ENCODE assay signal across 1 cellular context in the genomic region with DNA sequence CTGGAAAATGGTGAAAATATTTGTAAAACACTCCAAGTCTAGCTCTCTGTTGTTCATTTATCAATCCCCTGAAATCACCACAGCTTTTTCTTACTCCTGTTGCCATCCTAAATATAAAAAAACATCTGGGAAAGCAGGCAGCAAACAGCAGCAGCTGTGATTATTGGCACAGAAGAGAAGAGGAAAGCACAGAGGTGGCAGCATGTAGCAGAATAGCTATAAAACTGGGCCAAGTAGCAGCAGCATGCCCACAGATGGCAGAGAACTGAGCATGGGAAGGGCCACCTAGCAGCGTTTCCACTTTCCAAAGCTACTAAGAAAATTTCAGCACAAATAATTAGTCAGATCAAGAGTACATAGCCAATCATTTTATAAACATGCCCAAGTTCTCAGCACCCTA.
TF ChIP-seq lines count a peak whose summit lies in the region.

No MANE protein-coding gene starts in this region.

TF ChIP-seq in GM23338, 12 proteins besides CTCF, POLR2A, EP300 and RAD21 (continued from another document):
- TF ChIP-seq, protein P1, sequence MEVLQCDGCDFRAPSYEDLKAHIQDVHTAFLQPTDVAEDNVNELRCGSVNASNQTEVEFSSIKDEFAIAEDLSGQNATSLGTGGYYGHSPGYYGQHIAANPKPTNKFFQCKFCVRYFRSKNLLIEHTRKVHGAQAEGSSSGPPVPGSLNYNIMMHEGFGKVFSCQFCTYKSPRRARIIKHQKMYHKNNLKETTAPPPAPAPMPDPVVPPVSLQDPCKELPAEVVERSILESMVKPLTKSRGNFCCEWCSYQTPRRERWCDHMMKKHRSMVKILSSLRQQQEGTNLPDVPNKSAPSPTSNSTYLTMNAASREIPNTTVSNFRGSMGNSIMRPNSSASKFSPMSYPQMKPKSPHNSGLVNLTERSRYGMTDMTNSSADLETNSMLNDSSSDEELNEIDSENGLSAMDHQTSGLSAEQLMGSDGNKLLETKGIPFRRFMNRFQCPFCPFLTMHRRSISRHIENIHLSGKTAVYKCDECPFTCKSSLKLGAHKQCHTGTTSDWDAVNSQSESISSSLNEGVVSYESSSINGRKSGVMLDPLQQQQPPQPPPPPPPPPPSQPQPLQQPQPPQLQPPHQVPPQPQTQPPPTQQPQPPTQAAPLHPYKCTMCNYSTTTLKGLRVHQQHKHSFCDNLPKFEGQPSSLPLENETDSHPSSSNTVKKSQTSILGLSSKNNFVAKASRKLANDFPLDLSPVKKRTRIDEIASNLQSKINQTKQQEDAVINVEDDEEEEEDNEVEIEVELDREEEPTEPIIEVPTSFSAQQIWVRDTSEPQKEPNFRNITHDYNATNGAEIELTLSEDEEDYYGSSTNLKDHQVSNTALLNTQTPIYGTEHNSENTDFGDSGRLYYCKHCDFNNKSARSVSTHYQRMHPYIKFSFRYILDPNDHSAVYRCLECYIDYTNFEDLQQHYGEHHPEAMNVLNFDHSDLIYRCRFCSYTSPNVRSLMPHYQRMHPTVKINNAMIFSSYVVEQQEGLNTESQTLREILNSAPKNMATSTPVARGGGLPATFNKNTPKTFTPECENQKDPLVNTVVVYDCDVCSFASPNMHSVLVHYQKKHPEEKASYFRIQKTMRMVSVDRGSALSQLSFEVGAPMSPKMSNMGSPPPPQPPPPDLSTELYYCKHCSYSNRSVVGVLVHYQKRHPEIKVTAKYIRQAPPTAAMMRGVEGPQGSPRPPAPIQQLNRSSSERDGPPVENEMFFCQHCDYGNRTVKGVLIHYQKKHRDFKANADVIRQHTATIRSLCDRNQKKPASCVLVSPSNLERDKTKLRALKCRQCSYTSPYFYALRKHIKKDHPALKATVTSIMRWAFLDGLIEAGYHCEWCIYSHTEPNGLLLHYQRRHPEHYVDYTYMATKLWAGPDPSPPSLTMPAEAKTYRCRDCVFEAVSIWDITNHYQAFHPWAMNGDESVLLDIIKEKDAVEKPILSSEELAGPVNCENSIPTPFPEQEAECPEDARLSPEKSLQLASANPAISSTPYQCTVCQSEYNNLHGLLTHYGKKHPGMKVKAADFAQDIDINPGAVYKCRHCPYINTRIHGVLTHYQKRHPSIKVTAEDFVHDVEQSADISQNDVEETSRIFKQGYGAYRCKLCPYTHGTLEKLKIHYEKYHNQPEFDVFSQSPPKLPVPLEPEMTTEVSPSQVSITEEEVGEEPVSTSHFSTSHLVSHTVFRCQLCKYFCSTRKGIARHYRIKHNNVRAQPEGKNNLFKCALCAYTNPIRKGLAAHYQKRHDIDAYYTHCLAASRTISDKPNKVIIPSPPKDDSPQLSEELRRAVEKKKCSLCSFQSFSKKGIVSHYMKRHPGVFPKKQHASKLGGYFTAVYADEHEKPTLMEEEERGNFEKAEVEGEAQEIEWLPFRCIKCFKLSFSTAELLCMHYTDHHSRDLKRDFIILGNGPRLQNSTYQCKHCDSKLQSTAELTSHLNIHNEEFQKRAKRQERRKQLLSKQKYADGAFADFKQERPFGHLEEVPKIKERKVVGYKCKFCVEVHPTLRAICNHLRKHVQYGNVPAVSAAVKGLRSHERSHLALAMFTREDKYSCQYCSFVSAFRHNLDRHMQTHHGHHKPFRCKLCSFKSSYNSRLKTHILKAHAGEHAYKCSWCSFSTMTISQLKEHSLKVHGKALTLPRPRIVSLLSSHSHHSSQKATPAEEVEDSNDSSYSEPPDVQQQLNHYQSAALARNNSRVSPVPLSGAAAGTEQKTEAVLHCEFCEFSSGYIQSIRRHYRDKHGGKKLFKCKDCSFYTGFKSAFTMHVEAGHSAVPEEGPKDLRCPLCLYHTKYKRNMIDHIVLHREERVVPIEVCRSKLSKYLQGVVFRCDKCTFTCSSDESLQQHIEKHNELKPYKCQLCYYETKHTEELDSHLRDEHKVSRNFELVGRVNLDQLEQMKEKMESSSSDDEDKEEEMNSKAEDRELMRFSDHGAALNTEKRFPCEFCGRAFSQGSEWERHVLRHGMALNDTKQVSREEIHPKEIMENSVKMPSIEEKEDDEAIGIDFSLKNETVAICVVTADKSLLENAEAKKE (CRISPR knock-in tag; IDR thresholded peaks at IDR 0.05) = no peak
